21 cellular contexts compared by ENCODE assay signal in genomic region chr3:76668653-76669052, GRCh38.
A peak's percentile ranks its signal among the peaks of the same experiment; 100 is the strongest.
DNase-seq lines count a peak whose midpoint lies in the region; ATAC-seq and TF ChIP-seq lines count a peak whose summit lies in the region.
"Had no signal": no experiment of that assay in that cellular context is flagged by ENCODE, and none has a peak within 500 bp of the region (broad histone marks: within the 10 kb centered on the region; RNA-seq: fewer than 3 reads in every experiment).

No MANE protein-coding gene starts in this region.

- no peak overlapping the region for H3K4me3 ChIP-seq in ascending aorta
- H3K4me3 ChIP-seq: MG63 had no signal

- no peak for TF ChIP-seq CTCF in ascending aorta (IDR thresholded peaks at IDR 0.05)

- no peaks in the 10 kb centered on the region for H3K4me1 ChIP-seq in ascending aorta

- intact Hi-C loops in ascending aorta (cut with DNase I) (no loop called here), Right ventricle myocardium superior (cut with DNase I) (no loop called here)

- H3K9me3 ChIP-seq in ascending aorta = no peaks in the 10 kb centered on the region
- H3K9me3 ChIP-seq: MG63 had no signal

- DNase-seq in NOMO-1 treated with DMSO at 0.1 percent for 48 hours (lab: John Stamatoyannopoulos, UW; ENCODE audit: unreplicated experiment) (peak; percentile 27), NOMO-1 treated with dmso at 0.1 percent for 144 hours (lab: John Stamatoyannopoulos, UW; ENCODE audit: unreplicated experiment) (no peak), RPMI8226 (peak; percentile 55), left lobe of liver (ENCODE audit: low spot score) (no peak), ascending aorta (ENCODE audit: low spot score in 2 of 2) (no peak), Right ventricle myocardium superior (no peak)
- DNase-seq: 8988T; CD4-positive, alpha-beta memory T cell; DND-41; GOT3; IMR-90; Karpas-422; MG63; NCI-H1436; NCI-H2029; NCI-H2171; NCI-H446; NCI-H748 treated with DMSO at 0.1 percent for 48 hours; SHP77 treated with DMSO at 0.1 percent for 48 hours had no signal

- H3K36me3 ChIP-seq in ascending aorta = no peaks in the 10 kb centered on the region
- H3K36me3 ChIP-seq: MG63 had no signal

- no peaks in the 10 kb centered on the region for H3K27me3 ChIP-seq in ascending aorta
- H3K27me3 ChIP-seq: MG63 had no signal

- ATAC-seq in HG03565 (IDR thresholded peaks at IDR 0.05; ENCODE audit: unreplicated experiment) (peak; percentile 48), left lobe of liver (no peak), Right ventricle myocardium superior (ENCODE audit: poor library complexity) (no peak), GM21381 (IDR thresholded peaks at IDR 0.05; ENCODE audit: unreplicated experiment) (no peak)

- no peak overlapping the region for H3K27ac ChIP-seq in ascending aorta

Comparison
In these comparisons a context has a peak if more than half of its experiments do, and no peak if none do; other contexts are left out.
1. DNase-seq: peak in NOMO-1 treated with DMSO at 0.1 percent for 48 hours (single experiment) and RPMI8226 (single experiment); none in NOMO-1 treated with dmso at 0.1 percent for 144 hours (single experiment), left lobe of liver (single experiment), ascending aorta (0 of 2) and Right ventricle myocardium superior (single experiment).